Comparison of ENCODE assay signal across 1 cellular context in genomic region chr19:13823256-13823655, GRCh38.
TF ChIP-seq lines count a peak whose summit lies in the region.

No MANE protein-coding gene starts in this region.

TF ChIP-seq in HepG2, 621 proteins besides CTCF, POLR2A, EP300 and RAD21:
- no peak for TF ChIP-seq FOXM1 (CRISPR knock-in tag; IDR thresholded peaks at IDR 0.05)
- no peak for TF ChIP-seq CSRNP1 (CRISPR knock-in tag; IDR thresholded peaks at IDR 0.05)
- TF ChIP-seq, protein P1, sequence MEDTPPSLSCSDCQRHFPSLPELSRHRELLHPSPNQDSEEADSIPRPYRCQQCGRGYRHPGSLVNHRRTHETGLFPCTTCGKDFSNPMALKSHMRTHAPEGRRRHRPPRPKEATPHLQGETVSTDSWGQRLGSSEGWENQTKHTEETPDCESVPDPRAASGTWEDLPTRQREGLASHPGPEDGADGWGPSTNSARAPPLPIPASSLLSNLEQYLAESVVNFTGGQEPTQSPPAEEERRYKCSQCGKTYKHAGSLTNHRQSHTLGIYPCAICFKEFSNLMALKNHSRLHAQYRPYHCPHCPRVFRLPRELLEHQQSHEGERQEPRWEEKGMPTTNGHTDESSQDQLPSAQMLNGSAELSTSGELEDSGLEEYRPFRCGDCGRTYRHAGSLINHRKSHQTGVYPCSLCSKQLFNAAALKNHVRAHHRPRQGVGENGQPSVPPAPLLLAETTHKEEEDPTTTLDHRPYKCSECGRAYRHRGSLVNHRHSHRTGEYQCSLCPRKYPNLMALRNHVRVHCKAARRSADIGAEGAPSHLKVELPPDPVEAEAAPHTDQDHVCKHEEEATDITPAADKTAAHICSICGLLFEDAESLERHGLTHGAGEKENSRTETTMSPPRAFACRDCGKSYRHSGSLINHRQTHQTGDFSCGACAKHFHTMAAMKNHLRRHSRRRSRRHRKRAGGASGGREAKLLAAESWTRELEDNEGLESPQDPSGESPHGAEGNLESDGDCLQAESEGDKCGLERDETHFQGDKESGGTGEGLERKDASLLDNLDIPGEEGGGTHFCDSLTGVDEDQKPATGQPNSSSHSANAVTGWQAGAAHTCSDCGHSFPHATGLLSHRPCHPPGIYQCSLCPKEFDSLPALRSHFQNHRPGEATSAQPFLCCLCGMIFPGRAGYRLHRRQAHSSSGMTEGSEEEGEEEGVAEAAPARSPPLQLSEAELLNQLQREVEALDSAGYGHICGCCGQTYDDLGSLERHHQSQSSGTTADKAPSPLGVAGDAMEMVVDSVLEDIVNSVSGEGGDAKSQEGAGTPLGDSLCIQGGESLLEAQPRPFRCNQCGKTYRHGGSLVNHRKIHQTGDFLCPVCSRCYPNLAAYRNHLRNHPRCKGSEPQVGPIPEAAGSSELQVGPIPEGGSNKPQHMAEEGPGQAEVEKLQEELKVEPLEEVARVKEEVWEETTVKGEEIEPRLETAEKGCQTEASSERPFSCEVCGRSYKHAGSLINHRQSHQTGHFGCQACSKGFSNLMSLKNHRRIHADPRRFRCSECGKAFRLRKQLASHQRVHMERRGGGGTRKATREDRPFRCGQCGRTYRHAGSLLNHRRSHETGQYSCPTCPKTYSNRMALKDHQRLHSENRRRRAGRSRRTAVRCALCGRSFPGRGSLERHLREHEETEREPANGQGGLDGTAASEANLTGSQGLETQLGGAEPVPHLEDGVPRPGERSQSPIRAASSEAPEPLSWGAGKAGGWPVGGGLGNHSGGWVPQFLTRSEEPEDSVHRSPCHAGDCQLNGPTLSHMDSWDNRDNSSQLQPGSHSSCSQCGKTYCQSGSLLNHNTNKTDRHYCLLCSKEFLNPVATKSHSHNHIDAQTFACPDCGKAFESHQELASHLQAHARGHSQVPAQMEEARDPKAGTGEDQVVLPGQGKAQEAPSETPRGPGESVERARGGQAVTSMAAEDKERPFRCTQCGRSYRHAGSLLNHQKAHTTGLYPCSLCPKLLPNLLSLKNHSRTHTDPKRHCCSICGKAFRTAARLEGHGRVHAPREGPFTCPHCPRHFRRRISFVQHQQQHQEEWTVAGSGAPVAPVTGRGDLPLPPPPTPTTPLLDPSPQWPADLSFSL (CRISPR knock-in tag; IDR thresholded peaks at IDR 0.05) = no peak
- TF ChIP-seq, protein P2, sequence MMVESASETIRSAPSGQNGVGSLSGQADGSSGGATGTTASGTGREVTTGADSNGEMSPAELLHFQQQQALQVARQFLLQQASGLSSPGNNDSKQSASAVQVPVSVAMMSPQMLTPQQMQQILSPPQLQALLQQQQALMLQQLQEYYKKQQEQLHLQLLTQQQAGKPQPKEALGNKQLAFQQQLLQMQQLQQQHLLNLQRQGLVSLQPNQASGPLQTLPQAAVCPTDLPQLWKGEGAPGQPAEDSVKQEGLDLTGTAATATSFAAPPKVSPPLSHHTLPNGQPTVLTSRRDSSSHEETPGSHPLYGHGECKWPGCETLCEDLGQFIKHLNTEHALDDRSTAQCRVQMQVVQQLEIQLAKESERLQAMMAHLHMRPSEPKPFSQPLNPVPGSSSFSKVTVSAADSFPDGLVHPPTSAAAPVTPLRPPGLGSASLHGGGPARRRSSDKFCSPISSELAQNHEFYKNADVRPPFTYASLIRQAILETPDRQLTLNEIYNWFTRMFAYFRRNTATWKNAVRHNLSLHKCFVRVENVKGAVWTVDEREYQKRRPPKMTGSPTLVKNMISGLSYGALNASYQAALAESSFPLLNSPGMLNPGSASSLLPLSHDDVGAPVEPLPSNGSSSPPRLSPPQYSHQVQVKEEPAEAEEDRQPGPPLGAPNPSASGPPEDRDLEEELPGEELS (CRISPR knock-in tag; IDR thresholded peaks at IDR 0.05) = no peak
- TF ChIP-seq CENPX (CRISPR knock-in tag; IDR thresholded peaks at IDR 0.05) = no peak
- TF ChIP-seq MIER2 (CRISPR knock-in tag; IDR thresholded peaks at IDR 0.05) = no peak
- TF ChIP-seq SRSF4 (IDR thresholded peaks at IDR 0.05; ENCODE audit: low read depth, low read length, poor library complexity, severe bottlenecking) = no peak
- TF ChIP-seq, protein P3, sequence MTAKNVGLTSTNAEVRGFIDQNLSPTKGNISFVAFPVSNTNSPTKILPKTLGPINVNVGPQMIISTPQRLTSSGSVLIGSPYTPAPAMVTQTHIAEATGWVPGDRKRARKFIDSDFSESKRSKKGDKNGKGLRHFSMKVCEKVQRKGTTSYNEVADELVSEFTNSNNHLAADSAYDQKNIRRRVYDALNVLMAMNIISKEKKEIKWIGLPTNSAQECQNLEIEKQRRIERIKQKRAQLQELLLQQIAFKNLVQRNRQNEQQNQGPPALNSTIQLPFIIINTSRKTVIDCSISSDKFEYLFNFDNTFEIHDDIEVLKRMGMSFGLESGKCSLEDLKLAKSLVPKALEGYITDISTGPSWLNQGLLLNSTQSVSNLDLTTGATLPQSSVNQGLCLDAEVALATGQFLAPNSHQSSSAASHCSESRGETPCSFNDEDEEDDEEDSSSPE (CRISPR knock-in tag; IDR thresholded peaks at IDR 0.05) = no peak
- TF ChIP-seq ZNF761 (CRISPR knock-in tag; conservative IDR thresholded peaks at IDR 0.05) = no peak
- no peak for TF ChIP-seq ZNF839 (CRISPR knock-in tag; IDR thresholded peaks at IDR 0.05; ENCODE audit: borderline replicate concordance)
